20 cellular contexts compared by ENCODE assay signal in genomic region chr3:152638217-152638616, GRCh38.
"Had no signal": no experiment of that assay in that cellular context is flagged by ENCODE, and none has a peak within 500 bp of the region (broad histone marks: within the 10 kb centered on the region; RNA-seq: fewer than 3 reads in every experiment).

No MANE protein-coding gene starts in this region.

- FAIRE-seq: endothelial cell of umbilical vein, small intestine had no signal

- ATAC-seq: stimulated activated naive B cell treated with anti-CD40 and anti-IgM and Interleukin-4, amounts not matched to agents 10 μg/mL and 1 μg/mL and 100 μg/mL, for 72 hours; T-helper 17 cell had no signal

- H3K9me3 ChIP-seq: esophagus muscularis mucosa, right lobe of liver, thoracic aorta had no signal

- H3K4me3 ChIP-seq: cardiac muscle cell, esophagus muscularis mucosa, right lobe of liver, SK-N-MC, thoracic aorta had no signal

- H3K4me1 ChIP-seq: esophagus muscularis mucosa had no signal

- H3K36me3 ChIP-seq: cardiac muscle cell, esophagus muscularis mucosa, right lobe of liver, thoracic aorta had no signal

- H3K27me3 ChIP-seq: cardiac muscle cell, esophagus muscularis mucosa, right lobe of liver had no signal

- H3K27ac ChIP-seq: cardiac muscle cell, right lobe of liver, SK-N-MC, thoracic aorta had no signal

- DNase-seq: activated CD4-positive, alpha-beta memory T cell treated with anti-CD3 and anti-CD28 coated beads for 36 hours; activated CD4-positive, alpha-beta T cell treated with anti-CD3 and anti-CD28 coated beads for 48 hours; activated effector memory CD4-positive, alpha-beta T cell treated with anti-CD3 and anti-CD28 coated beads, Interleukin-2, amount 50 U/mL, for 16 hours; activated naive CD4-positive, alpha-beta T cell treated with anti-CD3 and anti-CD28 coated beads, Interleukin-2, amount 10 ng/mL, durations not matched to agents 7 days and 5 days; amygdala; dermis blood vessel endothelial cell; effector memory CD4-positive, alpha-beta T cell; kidney glomerular epithelial cell; right lobe of liver; small intestine; stimulated activated CD4-positive, alpha-beta T cell treated with anti-CD3 and anti-CD28 coated beads, Interleukin-2, amount 100 ng/mL, for 48 hours; stimulated activated CD8-positive, alpha-beta memory T cell treated with anti-CD3 and anti-CD28 coated beads, Interleukin-4, amount 100 ng/mL, for 48 hours; stimulated activated naive B cell treated with anti-CD40 and anti-IgM and Interleukin-4, amounts not matched to agents 10 μg/mL and 1 μg/mL and 100 μg/mL, for 72 hours; SW 1271; T-helper 17 cell had no signal
